25 cellular contexts compared by ENCODE assay signal in genomic region chr15:70876011-70876410, GRCh38. TPM values are rescaled to one million over a fixed set of nuclear protein-coding genes. Genes with fewer than 3 reads are reported as not detected.
DNase-seq lines count a peak whose midpoint lies in the region; ATAC-seq, FAIRE-seq and TF ChIP-seq lines count a peak whose summit lies in the region.
"Had no signal": no experiment of that assay in that cellular context is flagged by ENCODE, and none has a peak within 500 bp of the region (broad histone marks: within the 10 kb centered on the region; RNA-seq: fewer than 3 reads in every experiment).

No MANE protein-coding gene starts in this region.

- H3K9me3 ChIP-seq in A549: peaks cover 7% of the 10 kb centered on the region; the same call in 2 of the 3 replicates
- H3K9me3 ChIP-seq in MM.1S (replicated peaks; ENCODE audit: insufficient read depth, low read length): no peaks in the 10 kb centered on the region
- peaks cover 3% of the 10 kb centered on the region for H3K9me3 ChIP-seq in mesenchymal stem cell (ENCODE audit: control insufficient read depth, low read length)
- H3K9me3 ChIP-seq: SJCRH30 had no signal

- ATAC-seq in A549: no peak
- no peak for ATAC-seq in SK-N-SH treated with all-trans-retinoic acid at 6 μM for 48 hours
- ATAC-seq in HG02588 (IDR thresholded peaks at IDR 0.05; ENCODE audit: unreplicated experiment): no peak
- ATAC-seq: T-cell had no signal

- TF ChIP-seq CTCF in A549 (IDR thresholded peaks at IDR 0.05): no peak
- TF ChIP-seq CTCF in GM13977 (IDR thresholded peaks at IDR 0.05; ENCODE audit: extremely low read depth, insufficient read depth, missing control alignments): no peak
- TF ChIP-seq CTCF in MM.1S (IDR thresholded peaks at IDR 0.05; ENCODE audit: low read length): no peak

- H3F3A ChIP-seq in MM.1S (ENCODE audit: insufficient read depth, low read length): peaks cover 8% of the 10 kb centered on the region; the same call in 1 of the 2 replicates

- H2AK5ac ChIP-seq in mesenchymal stem cell (ENCODE audit: low read length, severe bottlenecking): no peak overlapping the region

- no peak overlapping the region for H4K8ac ChIP-seq in mesenchymal stem cell (ENCODE audit: low read length)

- no peak overlapping the region for H3K18ac ChIP-seq in mesenchymal stem cell (ENCODE audit: low read depth in 1 of 2, low read length in 2 of 2)

- 28% methylated on average over 3 of the region's 3 CpGs for WGBS in A549 (ENCODE audit: missing lambda C conversion rate)
- 85% methylated on average over 3 of the region's 3 CpGs for WGBS in mesenchymal stem cell

- H3K27ac ChIP-seq in A549: no peak overlapping the region
- peak overlapping the region; percentile 3; the same call in 1 of the 2 replicates for H3K27ac ChIP-seq in MM.1S (ENCODE audit: low read length)
- no peak overlapping the region for H3K27ac ChIP-seq in mesenchymal stem cell (ENCODE audit: low read length, poor library complexity, severe bottlenecking)
- H3K27ac ChIP-seq: BLaER1, SJCRH30 had no signal

- H2BK12ac ChIP-seq in mesenchymal stem cell (ENCODE audit: low read length in 2 of 2): no peak overlapping the region

- H3K27me3 ChIP-seq in MM.1S (replicated peaks; ENCODE audit: insufficient read depth, low read length): no peaks in the 10 kb centered on the region
- no peaks in the 10 kb centered on the region for H3K27me3 ChIP-seq in mesenchymal stem cell (ENCODE audit: control insufficient read depth in 1 of 2, insufficient read depth in 1 of 2, low read length in 2 of 2)
- H3K27me3 ChIP-seq: BLaER1, MG63, SJCRH30 had no signal

- no peaks in the 10 kb centered on the region for H3K9me2 ChIP-seq in MM.1S (replicated peaks; ENCODE audit: insufficient read depth, low read length)

- no peak overlapping the region for H3K4me2 ChIP-seq in A549
- H3K4me2 ChIP-seq in MM.1S (ENCODE audit: low read depth, low read length): peak overlapping the region; percentile 15
- H3K4me2 ChIP-seq in mesenchymal stem cell (ENCODE audit: low read length, poor library complexity, severe bottlenecking): no peak overlapping the region
- H3K4me2 ChIP-seq: BLaER1 had no signal

- no peak for TF ChIP-seq EP300 in A549 (IDR thresholded peaks at IDR 0.05)

- peaks cover 5% of the 10 kb centered on the region; the same call in 2 of the 3 replicates for H3K4me1 ChIP-seq in A549
- H3K4me1 ChIP-seq in MM.1S (ENCODE audit: low read length): peaks cover 21% of the 10 kb centered on the region
- H3K4me1 ChIP-seq in mesenchymal stem cell (ENCODE audit: control insufficient read depth, insufficient read depth, low read depth, low read length): peaks cover 3% of the 10 kb centered on the region
- H3K4me1 ChIP-seq: BLaER1, SJCRH30 had no signal

- no peak overlapping the region for H2BK120ac ChIP-seq in mesenchymal stem cell (ENCODE audit: low read depth, low read length)

- DNase-seq in A549 (ENCODE audit: low read depth in 1 of 2, low spot score in 1 of 2) (no peak), GM13977 (ENCODE audit: low spot score) (peak; percentile 28), MM.1S (peak; percentile 54), mesenchymal stem cell (no peak), SIG-M5 (lab: John Stamatoyannopoulos, UW) (no peak)
- DNase-seq: CD4-positive, CD25-positive, alpha-beta regulatory T cell; DMS153; DND-41; GOT3; HCEC 1CT; KG1; MG63; NCI-H1694; NCI-H2029 treated with DMSO at 0.1 percent for 48 hours; NCI-H2171; NCI-H226; NCI-H510A; NCI-H69; OCI-M1; SJCRH30; T-cell had no signal

- H3K14ac ChIP-seq in mesenchymal stem cell (ENCODE audit: low read length in 2 of 2): no peak overlapping the region

- H3K9ac ChIP-seq in MM.1S (ENCODE audit: low read length) (no peak overlapping the region), mesenchymal stem cell (ENCODE audit: low read length) (peak overlapping the region; percentile 3)
- H3K9ac ChIP-seq: BLaER1 had no signal

- H3K4me3 ChIP-seq in A549 (no peak overlapping the region), MM.1S (ENCODE audit: low read length) (no peak overlapping the region), mesenchymal stem cell (ENCODE audit: insufficient read depth in 1 of 2, low read depth in 1 of 2, low read length in 2 of 2) (no peak overlapping the region)
- H3K4me3 ChIP-seq: BLaER1, MG63, SJCRH30 had no signal

- FAIRE-seq in A549 (lab: Jason Lieb, UNC): peak; percentile 92
- FAIRE-seq: RCC 7860 had no signal

- in situ Hi-C loops in GM13977 (cut with MboI; ENCODE audit: low pct_unique_long_range_greater_than_20kb, low sequenced_read_pairs, unreplicated experiment): no loop called here

- no peak for TF ChIP-seq POLR2A in A549 (IDR thresholded peaks at IDR 0.05; ENCODE audit: low read length)

- POLR2A ChIA-PET in A549 (lab: Yijun Ruan, JAX): no interaction called here

- no peak overlapping the region for H3K4ac ChIP-seq in mesenchymal stem cell (ENCODE audit: low read depth in 1 of 2, low read length in 2 of 2)

- H4K20me1 ChIP-seq in MM.1S (ENCODE audit: insufficient read depth, low read length): no peaks in the 10 kb centered on the region
- H4K20me1 ChIP-seq: BLaER1 had no signal

- no peak overlapping the region for H2BK15ac ChIP-seq in mesenchymal stem cell (ENCODE audit: low read depth, poor library complexity, severe bottlenecking)

- H2BK5ac ChIP-seq in mesenchymal stem cell (ENCODE audit: low read depth, low read length, poor library complexity, severe bottlenecking): no peak overlapping the region

- no peaks in the 10 kb centered on the region for H3K79me2 ChIP-seq in MM.1S (ENCODE audit: low read length)

- H2AFZ ChIP-seq in MM.1S (ENCODE audit: low read length) (no peak overlapping the region), mesenchymal stem cell (ENCODE audit: low read depth, low read length) (no peak overlapping the region)

- no peak for TF ChIP-seq RAD21 in A549 (conservative IDR thresholded peaks at IDR 0.05 in 1 of 2, IDR thresholded peaks at IDR 0.05 in 1 of 2)

- H4K91ac ChIP-seq in mesenchymal stem cell (ENCODE audit: low read length): no peak overlapping the region

- no peaks in the 10 kb centered on the region for H3K79me1 ChIP-seq in mesenchymal stem cell (replicated peaks; ENCODE audit: low read length, poor library complexity, severe bottlenecking)

- H3K23ac ChIP-seq in mesenchymal stem cell (ENCODE audit: low read length in 2 of 2): no peak overlapping the region

- H3K36me3 ChIP-seq in MM.1S (replicated peaks; ENCODE audit: insufficient read depth, low read length) (no peaks in the 10 kb centered on the region), mesenchymal stem cell (ENCODE audit: control insufficient read depth in 1 of 2, insufficient read depth in 2 of 2, low read depth in 1 of 2, low read length in 2 of 2) (no peaks in the 10 kb centered on the region)
- H3K36me3 ChIP-seq: BLaER1, MG63, SJCRH30 had no signal

- CTCF ChIA-PET in A549 (lab: Yijun Ruan, JAX): interaction anchor here (1.0 to 9.1 kb wide), 14 partner anchors 9 to 1399 kb away, joined by 3 to 331 read pairs (median 17); partner anchors contain the start of genes LARP6, LRRC49 and THAP10

TF ChIP-seq in A549, 52 proteins besides CTCF, POLR2A, EP300 and RAD21 (continues in another document):
- TF ChIP-seq FOXS1 (CRISPR knock-in tag; IDR thresholded peaks at IDR 0.05): no peak
- TF ChIP-seq, protein P1, sequence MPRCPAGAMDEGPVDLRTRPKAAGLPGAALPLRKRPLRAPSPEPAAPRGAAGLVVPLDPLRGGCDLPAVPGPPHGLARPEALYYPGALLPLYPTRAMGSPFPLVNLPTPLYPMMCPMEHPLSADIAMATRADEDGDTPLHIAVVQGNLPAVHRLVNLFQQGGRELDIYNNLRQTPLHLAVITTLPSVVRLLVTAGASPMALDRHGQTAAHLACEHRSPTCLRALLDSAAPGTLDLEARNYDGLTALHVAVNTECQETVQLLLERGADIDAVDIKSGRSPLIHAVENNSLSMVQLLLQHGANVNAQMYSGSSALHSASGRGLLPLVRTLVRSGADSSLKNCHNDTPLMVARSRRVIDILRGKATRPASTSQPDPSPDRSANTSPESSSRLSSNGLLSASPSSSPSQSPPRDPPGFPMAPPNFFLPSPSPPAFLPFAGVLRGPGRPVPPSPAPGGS (IDR thresholded peaks at IDR 0.05): no peak
- TF ChIP-seq ZSCAN20 (CRISPR knock-in tag; IDR thresholded peaks at IDR 0.05): no peak

TF ChIP-seq in SK-N-SH treated with all-trans-retinoic acid at 6 μM for 48 hours, 23 proteins besides CTCF, POLR2A, EP300 and RAD21 (continues in another document):
- no peak for TF ChIP-seq ISL1 (CRISPR knock-in tag; IDR thresholded peaks at IDR 0.05)
- no peak for TF ChIP-seq PPARA (CRISPR knock-in tag; IDR thresholded peaks at IDR 0.05; ENCODE audit: borderline replicate concordance)
- TF ChIP-seq ZNF565 (CRISPR knock-in tag; conservative IDR thresholded peaks at IDR 0.05; ENCODE audit: low read depth): no peak
- TF ChIP-seq ZC3H10 (CRISPR knock-in tag; IDR thresholded peaks at IDR 0.05): no peak
- TF ChIP-seq SNAI2 (CRISPR knock-in tag; IDR thresholded peaks at IDR 0.05): no peak
- TF ChIP-seq ZNF8 (CRISPR knock-in tag; IDR thresholded peaks at IDR 0.05): no peak

RNA-seq across cellular contexts. Expression of gene THAP10, which starts 16.2 kb away (rescaled TPM):
- polyA plus RNA-seq in A549 (2011; rRNA removed) (7.7 and 9.4 TPM in 2 replicates), A549 (2017; fragmentation: RNase III; extraction: RNeasy Plus Mini Kit Qiagen cat#74134 plus additional on column Dnase treatment) (5.4 to 6.8 TPM (median 6.1 TPM) in 3 replicates)
- polyA plus RNA-seq in A549 (2012; cell fraction: cytosol; rRNA removed): 3.3 and 4.5 TPM in 2 replicates
- polyA plus RNA-seq in A549 (2012; cell fraction: nucleus; rRNA removed): 2.7 and 3.2 TPM in 2 replicates
- polyA minus RNA-seq in A549 (2011; rRNA and poly(A)+ RNA removed): 1.4 and 1.6 TPM in 2 replicates
- polyA plus RNA-seq in mesenchymal stem cell (2013, experiment 1 of 2): 1.2 TPM
- 1.2 TPM for polyA plus RNA-seq in mesenchymal stem cell (2013, experiment 2 of 2)
- polyA plus RNA-seq: CD4-positive, CD25-positive, alpha-beta regulatory T cell had no signal

RNA-seq across cellular contexts. Expression of gene LRRC49, which starts 16.6 kb away (rescaled TPM):
- polyA plus RNA-seq in A549 (2011; rRNA removed) (12.2 and 14.3 TPM in 2 replicates), A549 (2017; fragmentation: RNase III; extraction: RNeasy Plus Mini Kit Qiagen cat#74134 plus additional on column Dnase treatment) (10.0 to 11.4 TPM (median 11.1 TPM) in 3 replicates)
- 3.1 and 3.9 TPM in 2 replicates for polyA plus RNA-seq in A549 (2012; cell fraction: cytosol; rRNA removed)
- polyA plus RNA-seq in A549 (2012; cell fraction: nucleus; rRNA removed): 1.8 and 2.9 TPM in 2 replicates
- 9.1 and 10.6 TPM in 2 replicates for polyA minus RNA-seq in A549 (2011; rRNA and poly(A)+ RNA removed)
- polyA plus RNA-seq in mesenchymal stem cell (2013, experiment 1 of 2): 1.7 TPM
- polyA plus RNA-seq in mesenchymal stem cell (2013, experiment 2 of 2): 1.8 TPM

RNA-seq across cellular contexts. Expression of gene LARP6, which starts 22.1 kb away (rescaled TPM):
- 120 and 158 TPM in 2 replicates for polyA plus RNA-seq in A549 (2011; rRNA removed)
- polyA plus RNA-seq in A549 (2012; cell fraction: cytosol; rRNA removed): 81.8 and 94.9 TPM in 2 replicates
- 31.4 and 55.5 TPM in 2 replicates for polyA plus RNA-seq in A549 (2012; cell fraction: nucleus; rRNA removed)
- 47.3 to 64.3 TPM (median 57.2 TPM) in 3 replicates for polyA plus RNA-seq in A549 (2017; fragmentation: RNase III; extraction: RNeasy Plus Mini Kit Qiagen cat#74134 plus additional on column Dnase treatment)
- 72.1 and 73.2 TPM in 2 replicates for polyA minus RNA-seq in A549 (2011; rRNA and poly(A)+ RNA removed)
- polyA plus RNA-seq in mesenchymal stem cell (2013, experiment 1 of 2): 57.0 TPM
- 60.3 TPM for polyA plus RNA-seq in mesenchymal stem cell (2013, experiment 2 of 2)
- polyA plus RNA-seq: CD4-positive, CD25-positive, alpha-beta regulatory T cell had no signal

Comparison
In these comparisons a context has a peak if more than half of its experiments do, and no peak if none do; other contexts are left out.
1. DNase-seq: peak in GM13977 (single experiment) and MM.1S (single experiment); none in A549 (0 of 2), mesenchymal stem cell (single experiment) and SIG-M5 (single experiment).